In the genomic region with DNA sequence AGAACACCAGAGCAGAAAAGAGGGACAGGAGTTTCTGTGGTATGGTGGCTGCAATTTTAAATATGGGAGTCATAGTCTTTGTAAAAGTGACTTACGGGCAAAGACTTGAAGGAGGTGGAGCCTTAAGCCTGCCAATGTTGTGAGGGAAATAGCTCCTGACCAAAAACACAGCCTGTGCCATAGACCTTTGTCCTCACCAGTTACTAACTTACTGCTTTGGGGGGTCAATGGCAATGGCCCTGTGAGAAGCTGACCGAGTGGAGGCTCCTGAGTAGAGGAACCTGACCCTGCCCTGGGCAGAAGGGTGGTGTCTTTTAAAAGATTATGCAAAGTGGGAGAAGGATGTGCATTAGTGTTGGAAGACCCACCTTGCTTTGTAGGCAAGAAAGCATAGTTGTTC, we compare ENCODE assay signal across 27 cellular contexts. TPM values are rescaled to one million over a fixed set of nuclear protein-coding genes. Genes with fewer than 3 reads are reported as not detected.
DNase-seq lines count a peak whose midpoint lies in the region; ATAC-seq, FAIRE-seq and TF ChIP-seq lines count a peak whose summit lies in the region.
"Had no signal": no experiment of that assay in that cellular context is flagged by ENCODE, and none has a peak within 500 bp of the region (broad histone marks: within the 10 kb centered on the region; RNA-seq: fewer than 3 reads in every experiment).

No MANE protein-coding gene starts in this region.

- H3K9ac ChIP-seq in SU-DHL-6 (ENCODE audit: low read length), result 0 out of 2 replicates have a peak overlapping the region, but pooled peaks have one; percentile 3
- peak overlapping the region; percentile 76 for H3K9ac ChIP-seq in iPS-15b (ENCODE audit: low read depth, low read length)
- H3K9ac ChIP-seq in kidney (ENCODE audit: low read length in 2 of 2), result no peak overlapping the region

- no peaks in the 10 kb centered on the region for H4K20me1 ChIP-seq in SU-DHL-6 (ENCODE audit: low read depth, low read length)

- ATAC-seq in GM21723 (IDR thresholded peaks at IDR 0.05; ENCODE audit: unreplicated experiment), result no peak
- ATAC-seq: activated CD4-positive, CD25-positive, alpha-beta regulatory T cell treated with anti-CD3 and anti-CD28 coated beads, Interleukin-2, amount 50 U/mL, for 24 hours; gastroesophageal sphincter; left ventricle myocardium superior; psoas muscle had no signal

- H3K4me1 ChIP-seq in iPS-15b (ENCODE audit: control insufficient read depth, insufficient read depth, low read length) (peaks cover 25% of the 10 kb centered on the region), kidney (ENCODE audit: control insufficient read depth in 1 of 2, insufficient read depth in 1 of 2, low read depth in 1 of 2, low read length in 2 of 2) (peaks cover 11 to 16% of the 10 kb centered on the region in 2 donors)
- H3K4me1 ChIP-seq: SJCRH30 had no signal

- peaks cover 59% of the 10 kb centered on the region for H3K4me1 Mint-ChIP-seq in T-helper 2 cell treated with Interferon-gamma antibody and Interleukin-4, amounts not matched to agents 5 μg/mL and 100 μg/mL, for 36 hours (ENCODE audit: low read depth)

- no peaks in the 10 kb centered on the region for H3K27me3 ChIP-seq in SU-DHL-6 (ENCODE audit: low read length)
- H3K27me3 ChIP-seq in iPS-15b (ENCODE audit: control insufficient read depth, insufficient read depth, low read length), result no peaks in the 10 kb centered on the region
- no peaks in the 10 kb centered on the region for H3K27me3 ChIP-seq in MG63
- H3K27me3 ChIP-seq: esophagus muscularis mucosa, gastroesophageal sphincter, SJCRH30, stomach had no signal

- peak overlapping the region; percentile 50 for H3K4me3 Mint-ChIP-seq in T-helper 2 cell treated with Interferon-gamma antibody and Interleukin-4, amounts not matched to agents 5 μg/mL and 100 μg/mL, for 36 hours

- no peak overlapping the region for H3K27ac Mint-ChIP-seq in T-helper 2 cell treated with Interferon-gamma antibody and Interleukin-4, amounts not matched to agents 5 μg/mL and 100 μg/mL, for 36 hours
- H3K27ac Mint-ChIP-seq: activated T-cell treated with anti-CD3 and anti-CD28 coated beads, Interleukin-2, amount 50 U/mL, for 24 hours; type B pancreatic cell had no signal

- peak overlapping the region; percentile 26 for H3K4me2 ChIP-seq in SU-DHL-6 (ENCODE audit: low read depth, low read length, poor library complexity, severe bottlenecking)

- H2AFZ ChIP-seq in SU-DHL-6 (ENCODE audit: low read depth, low read length, severe bottlenecking), result no peak overlapping the region

- no peaks in the 10 kb centered on the region for H3F3A ChIP-seq in SU-DHL-6 (ENCODE audit: insufficient read depth)

- CTCF ChIA-PET in GM10248 (lab: Yijun Ruan, JAX), result interaction anchor here (0.9 to 8.5 kb wide), 6 partner anchors 11 to 149 kb away, joined by 3 to 48 read pairs (median 5); a partner anchor contains a TSS

- peaks cover 51% of the 10 kb centered on the region for H3K36me3 Mint-ChIP-seq in T-helper 2 cell treated with Interferon-gamma antibody and Interleukin-4, amounts not matched to agents 5 μg/mL and 100 μg/mL, for 36 hours (ENCODE audit: low read depth)

- H3K4me3 ChIP-seq in SU-DHL-6 (ENCODE audit: insufficient read depth, low read length, poor library complexity, severe bottlenecking), result no peak overlapping the region
- H3K4me3 ChIP-seq in iPS-15b (ENCODE audit: low read depth, low read length), result peak overlapping the region; percentile 47
- H3K4me3 ChIP-seq in MG63, result no peak overlapping the region
- H3K4me3 ChIP-seq in kidney (ENCODE audit: low read length in 2 of 2), result peak overlapping the region in 1 of 2 donors; percentile 21
- H3K4me3 ChIP-seq: esophagus muscularis mucosa, gastroesophageal sphincter, psoas muscle, SJCRH30, stomach had no signal

- H3K9me3 ChIP-seq in SU-DHL-6 (ENCODE audit: insufficient read depth, low read length), result no peaks in the 10 kb centered on the region
- H3K9me3 ChIP-seq in iPS-15b (ENCODE audit: control insufficient read depth, insufficient read depth, low read length), result no peaks in the 10 kb centered on the region
- no peaks in the 10 kb centered on the region for H3K9me3 ChIP-seq in MG63
- no peaks in the 10 kb centered on the region for H3K9me3 ChIP-seq in kidney (ENCODE audit: control insufficient read depth in 1 of 2, low read length in 2 of 2)
- H3K9me3 ChIP-seq: esophagus muscularis mucosa, gastroesophageal sphincter, psoas muscle, SJCRH30, stomach had no signal

- no peak for DNase-seq in T-helper 2 cell treated with Interferon-gamma antibody and Interleukin-4, amounts not matched to agents 5 μg/mL and 100 μg/mL, for 36 hours (ENCODE audit: low spot score)
- DNase-seq in T-helper 2 cell (no peak), GM10248 (ENCODE audit: extremely low spot score) (no peak), MG63 (no peak), kidney (no peak)
- DNase-seq: activated naive CD4-positive, alpha-beta T cell treated with anti-CD3 and anti-CD28 coated beads, Interleukin-2, amount 50 U/mL, for 16 hours; activated T-cell treated with anti-CD3 and anti-CD28 coated beads, Interleukin-2, amount 50 U/mL, for 24 hours; AML-193; effector CD4-positive, alpha-beta T cell; left ventricle myocardium superior; NCI-H1694 treated with DMSO at 0.1 percent for 48 hours; NCI-H226; NCI-H82; psoas muscle; SJCRH30; small intestine; stomach had no signal

- H3K9me2 ChIP-seq in SU-DHL-6 (replicated peaks; ENCODE audit: insufficient read depth, low read length), result no peaks in the 10 kb centered on the region

- H3K79me2 ChIP-seq in SU-DHL-6 (ENCODE audit: insufficient read depth, low read length), result peaks cover 91% of the 10 kb centered on the region

- H3K9me3 Mint-ChIP-seq in T-helper 2 cell treated with Interferon-gamma antibody and Interleukin-4, amounts not matched to agents 5 μg/mL and 100 μg/mL, for 36 hours, result no peaks in the 10 kb centered on the region
- H3K9me3 Mint-ChIP-seq: activated T-cell treated with anti-CD3 and anti-CD28 coated beads, Interleukin-2, amount 50 U/mL, for 24 hours; type B pancreatic cell had no signal

- TF ChIP-seq CTCF in SU-DHL-6 (IDR thresholded peaks at IDR 0.05; ENCODE audit: insufficient read depth, low read length, poor library complexity, severe bottlenecking), result no peak
- no peak for TF ChIP-seq CTCF in GM10248 (IDR thresholded peaks at IDR 0.05; ENCODE audit: control extremely low read depth, extremely low read depth, low read depth, missing control alignments)
- TF ChIP-seq CTCF in kidney (IDR thresholded peaks at IDR 0.05; ENCODE audit: borderline replicate concordance, extremely low read depth, insufficient read depth), result no peak

- peaks cover 3% of the 10 kb centered on the region; the same call in 1 of the 2 replicates for H3K36me3 ChIP-seq in SU-DHL-6 (ENCODE audit: low read length)
- no peaks in the 10 kb centered on the region for H3K36me3 ChIP-seq in iPS-15b (ENCODE audit: control insufficient read depth, insufficient read depth, low read length)
- H3K36me3 ChIP-seq in MG63, result peaks cover 19% of the 10 kb centered on the region
- no peaks in the 10 kb centered on the region for H3K36me3 ChIP-seq in kidney (ENCODE audit: control insufficient read depth in 1 of 2, insufficient read depth in 2 of 2, low read length in 2 of 2)

- no peak for FAIRE-seq in kidney (lab: Jason Lieb, UNC)
- FAIRE-seq: astrocyte, GM18507, small intestine had no signal

- intact Hi-C loops in kidney (cut with DNase I), result no loop called here

- H3K27ac ChIP-seq in SU-DHL-6 (ENCODE audit: low read depth, low read length) (no peak overlapping the region), kidney (ENCODE audit: low read depth in 2 of 2, low read length in 2 of 2) (peak overlapping the region in 1 of 2 donors; percentile 15)
- H3K27ac ChIP-seq: 22Rv1, esophagus muscularis mucosa, gastroesophageal sphincter, psoas muscle, SJCRH30, stomach had no signal

- POLR2A ChIA-PET in GM10248 (lab: Yijun Ruan, JAX), result no interaction called here

- peaks cover 3% of the 10 kb centered on the region for H3K27me3 Mint-ChIP-seq in T-helper 2 cell treated with Interferon-gamma antibody and Interleukin-4, amounts not matched to agents 5 μg/mL and 100 μg/mL, for 36 hours (ENCODE audit: low read depth)
- H3K27me3 Mint-ChIP-seq: activated T-cell treated with anti-CD3 and anti-CD28 coated beads, Interleukin-2, amount 50 U/mL, for 24 hours had no signal

RNA-seq across cellular contexts. Expression of a gene that starts 3.8 kb away (rescaled TPM):
- total RNA-seq in MG63 (2014; rRNA removed; shearing (Covaris generic); ENCODE audit: low replicate concordance), result 23.1 and 38.2 TPM in 2 replicates
- total RNA-seq in kidney, result 76.1 TPM
- 73.0 TPM for polyA plus RNA-seq in kidney (ENCODE audit: insufficient read depth, low read depth, low replicate concordance)

Comparison
In these comparisons a context has a peak if more than half of its experiments do, and no peak if none do; other contexts are left out.
1. H3K9ac ChIP-seq: peak in SU-DHL-6 (single experiment) and iPS-15b (single experiment); none in kidney (0 of 2).